ENCODE assay signal across 8 cellular contexts in the genomic region with DNA sequence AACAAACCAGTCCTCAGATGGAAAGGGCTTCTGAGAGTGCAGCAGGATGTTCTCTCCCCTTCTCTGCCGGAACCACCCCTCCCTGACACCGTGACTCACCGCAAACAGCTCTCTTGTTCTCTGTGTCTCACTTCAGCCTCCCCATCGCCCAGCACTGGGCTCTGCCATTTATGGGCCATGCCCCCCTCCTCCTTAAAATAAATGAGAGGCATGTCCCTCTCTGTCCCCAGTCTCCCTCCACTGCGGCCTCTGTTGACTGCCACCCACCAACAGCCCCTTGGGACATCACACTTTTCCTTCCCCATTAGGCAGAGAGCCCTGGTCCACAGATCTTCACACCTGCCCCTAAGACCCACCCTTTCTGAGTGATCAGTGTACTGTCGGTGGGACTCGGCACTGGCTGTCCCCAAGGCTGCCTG. TPM values are rescaled to one million over a fixed set of nuclear protein-coding genes. Genes with fewer than 3 reads are reported as not detected.
DNase-seq lines count a peak whose midpoint lies in the region; ATAC-seq and TF ChIP-seq lines count a peak whose summit lies in the region.

No MANE protein-coding gene starts in this region.

- H3K27me3 Mint-ChIP-seq in T-helper 2 cell treated with Interferon-gamma antibody and Interleukin-4, amounts not matched to agents 5 μg/mL and 100 μg/mL, for 36 hours (ENCODE audit: low read depth), result no peaks in the 10 kb centered on the region

- H3K4me3 ChIP-seq in astrocyte of the spinal cord (ENCODE audit: low read depth, low read length), result no peak overlapping the region

- peak overlapping the region; percentile 97 for H3K27ac Mint-ChIP-seq in T-helper 2 cell treated with Interferon-gamma antibody and Interleukin-4, amounts not matched to agents 5 μg/mL and 100 μg/mL, for 36 hours

- ATAC-seq in GM19023 (IDR thresholded peaks at IDR 0.05; ENCODE audit: unreplicated experiment) (peak; percentile 71), HG03103 (IDR thresholded peaks at IDR 0.05; ENCODE audit: low read depth, unreplicated experiment) (peak; percentile 66)

- peaks cover 52% of the 10 kb centered on the region for H3K4me1 Mint-ChIP-seq in T-helper 2 cell treated with Interferon-gamma antibody and Interleukin-4, amounts not matched to agents 5 μg/mL and 100 μg/mL, for 36 hours (ENCODE audit: low read depth)

- peaks cover 8% of the 10 kb centered on the region for H3K36me3 Mint-ChIP-seq in T-helper 2 cell treated with Interferon-gamma antibody and Interleukin-4, amounts not matched to agents 5 μg/mL and 100 μg/mL, for 36 hours (ENCODE audit: low read depth)

- H3K4me3 Mint-ChIP-seq in T-helper 2 cell treated with Interferon-gamma antibody and Interleukin-4, amounts not matched to agents 5 μg/mL and 100 μg/mL, for 36 hours, result peak overlapping the region; percentile 81

- H3K9me3 Mint-ChIP-seq in T-helper 2 cell treated with Interferon-gamma antibody and Interleukin-4, amounts not matched to agents 5 μg/mL and 100 μg/mL, for 36 hours, result no peaks in the 10 kb centered on the region

- TF ChIP-seq CTCF in astrocyte of the spinal cord (IDR thresholded peaks at IDR 0.05; ENCODE audit: low read depth, low read length), result no peak

- in situ Hi-C loops in astrocyte of the spinal cord (cut with HindIII; ENCODE audit: low sequenced_read_pairs), result no loop called here

- DNase-seq in T-helper 2 cell treated with Interferon-gamma antibody and Interleukin-4, amounts not matched to agents 5 μg/mL and 100 μg/mL, for 36 hours (ENCODE audit: low spot score), result peak; percentile 65
- DNase-seq in astrocyte of the spinal cord (ENCODE audit: low read depth, low spot score) (peak; percentile 68), lung microvascular endothelial cell (ENCODE audit: low read depth in 2 of 2) (peak; percentile 76 to 88), T1000 (lab: John Stamatoyannopoulos, UW) (no peak), cortex of kidney (lab: John Stamatoyannopoulos, UW) (no peak)
- peak; percentile 47 to 59 for DNase-seq in stimulated activated CD8-positive, alpha-beta memory T cell treated with anti-CD3 and anti-CD28 coated beads, Interleukin-7, amount 100 ng/mL, for 1 hour (ENCODE audit: low read depth in 2 of 2)

RNA-seq across cellular contexts. Expression of gene CCDC102A, which starts 6.3 kb away (rescaled TPM):
- 7.4 and 10.7 TPM in 2 replicates for total RNA-seq in lung microvascular endothelial cell

RNA-seq across cellular contexts. Expression of gene ADGRG5, which starts 12.3 kb away (rescaled TPM):
- not detected in 2 replicates for total RNA-seq in lung microvascular endothelial cell

RNA-seq across cellular contexts. Expression of gene DOK4, which starts 43.8 kb away (rescaled TPM):
- 13.9 and 15.0 TPM in 2 replicates for total RNA-seq in lung microvascular endothelial cell

Comparison
In these comparisons a context has a peak if more than half of its experiments do, and no peak if none do; other contexts are left out.
1. DNase-seq: peak in T-helper 2 cell treated with Interferon-gamma antibody and Interleukin-4, amounts not matched to agents 5 μg/mL and 100 μg/mL, for 36 hours (single experiment), astrocyte of the spinal cord (single experiment), lung microvascular endothelial cell (2 of 2) and stimulated activated CD8-positive, alpha-beta memory T cell treated with anti-CD3 and anti-CD28 coated beads, Interleukin-7, amount 100 ng/mL, for 1 hour (2 of 2); none in T1000 (single experiment) and cortex of kidney (single experiment).